ENCODE assay signal across 18 cellular contexts in genomic region chr2:85757860-85758259, GRCh38. TPM values are rescaled to one million over a fixed set of nuclear protein-coding genes. Genes with fewer than 3 reads are reported as not detected.
A peak's percentile ranks its signal among the peaks of the same experiment; 100 is the strongest.
DNase-seq lines count a peak whose midpoint lies in the region; ATAC-seq and TF ChIP-seq lines count a peak whose summit lies in the region.
"Had no signal": no experiment of that assay in that cellular context is flagged by ENCODE, and none has a peak within 500 bp of the region (broad histone marks: within the 10 kb centered on the region; RNA-seq: fewer than 3 reads in every experiment).

No MANE protein-coding gene starts in this region.

- H3K4me3 Mint-ChIP-seq in activated CD8-positive, alpha-beta T cell treated with anti-CD3 and anti-CD28 coated beads, Interleukin-2, amount 10 ng/mL, durations not matched to agents 7 days and 5 days, result no peak overlapping the region
- H3K4me3 Mint-ChIP-seq: CD8-positive, alpha-beta T cell had no signal

- no peak for TF ChIP-seq CTCF in fibroblast of pulmonary artery (IDR thresholded peaks at IDR 0.05; ENCODE audit: low read length, missing control alignments)
- no peak for TF ChIP-seq CTCF in vagina (IDR thresholded peaks at IDR 0.05)
- no peak for TF ChIP-seq CTCF in dorsolateral prefrontal cortex (IDR thresholded peaks at IDR 0.05 in 54 of 56, conservative IDR thresholded peaks at IDR 0.05 in 2 of 56; ENCODE audit: low read depth in 1 of 56, partially characterized antibody in 56 of 56)

- H3K36me3 Mint-ChIP-seq in activated CD8-positive, alpha-beta T cell treated with anti-CD3 and anti-CD28 coated beads, Interleukin-2, amount 10 ng/mL, durations not matched to agents 7 days and 5 days (ENCODE audit: low read depth), result no peaks in the 10 kb centered on the region
- H3K36me3 Mint-ChIP-seq: CD8-positive, alpha-beta T cell had no signal

- WGBS in right cardiac atrium, result 81% methylated on average over 5 of the region's 5 CpGs

- H3K4me2 ChIP-seq in skeletal muscle satellite cell (ENCODE audit: low read length), result peak overlapping the region; percentile 91

- TF ChIP-seq POLR2A in vagina (IDR thresholded peaks at IDR 0.05), result no peak

- H3K9me3 ChIP-seq in right cardiac atrium (ENCODE audit: control insufficient read depth, low read length) (no peaks in the 10 kb centered on the region), skeletal muscle satellite cell (replicated peaks; ENCODE audit: low read length) (no peaks in the 10 kb centered on the region), vagina (no peaks in the 10 kb centered on the region)
- H3K9me3 ChIP-seq: A549; BLaER1 treated with 17β-estradiol and CSF1 and Interleukin-3, amounts not matched to agents 10 nM and 100 nM had no signal

- H3K27ac Mint-ChIP-seq in activated CD8-positive, alpha-beta T cell treated with anti-CD3 and anti-CD28 coated beads, Interleukin-2, amount 10 ng/mL, durations not matched to agents 7 days and 5 days, result no peak overlapping the region
- H3K27ac Mint-ChIP-seq: CD8-positive, alpha-beta T cell had no signal

- H3K27me3 Mint-ChIP-seq in activated CD8-positive, alpha-beta T cell treated with anti-CD3 and anti-CD28 coated beads, Interleukin-2, amount 10 ng/mL, durations not matched to agents 7 days and 5 days (ENCODE audit: low read depth), result peaks cover 45% of the 10 kb centered on the region

- H3K4me1 ChIP-seq in right cardiac atrium (ENCODE audit: control insufficient read depth, insufficient read depth, low read length) (peaks cover 38% of the 10 kb centered on the region), skeletal muscle satellite cell (ENCODE audit: control insufficient read depth, insufficient read depth, low read length) (peaks cover 71% of the 10 kb centered on the region), vagina (peaks cover 79% of the 10 kb centered on the region)

- POLR2A ChIA-PET in activated CD8-positive, alpha-beta T cell treated with anti-CD3 and anti-CD28 coated beads, Interleukin-2, amount 10 ng/mL, durations not matched to agents 7 days and 5 days (lab: Charles Lee), result no interaction called here

- peak in 1 of 3 donors; percentile 2 for DNase-seq in right cardiac atrium
- DNase-seq in Right ventricle myocardium superior, result no peak
- no peak for DNase-seq in fibroblast of pulmonary artery (ENCODE audit: low read depth)
- DNase-seq in vagina (ENCODE audit: extremely low spot score in 2 of 2), result no peak
- no peak for DNase-seq in cerebellar cortex (ENCODE audit: low spot score)
- DNase-seq in activated CD8-positive, alpha-beta T cell treated with anti-CD3 and anti-CD28 coated beads, Interleukin-2, amount 10 ng/mL, durations not matched to agents 7 days and 5 days, result no peak
- DNase-seq in dorsolateral prefrontal cortex, result no peak
- DNase-seq: Calu3; CD8-positive, alpha-beta T cell; GOT3; NCI-H1694; NCI-H748 treated with DMSO at 0.1 percent for 48 hours; NK-92 treated with Interleukin-12 subunit alpha and Interleukin-12 subunit beta, amount 100 ng/mL, for 24 hours had no signal

- H3K4me1 Mint-ChIP-seq in activated CD8-positive, alpha-beta T cell treated with anti-CD3 and anti-CD28 coated beads, Interleukin-2, amount 10 ng/mL, durations not matched to agents 7 days and 5 days (ENCODE audit: low read depth), result peaks cover 15% of the 10 kb centered on the region

- peak overlapping the region; percentile 91 for H3K9ac ChIP-seq in skeletal muscle satellite cell (ENCODE audit: low read depth, low read length)
- H3K9ac ChIP-seq: BLaER1 treated with 17β-estradiol and CSF1 and Interleukin-3, amounts not matched to agents 10 nM and 100 nM had no signal

- H3K36me3 ChIP-seq in skeletal muscle satellite cell (ENCODE audit: insufficient read depth, low read length) (peaks cover 62% of the 10 kb centered on the region), vagina (no peaks in the 10 kb centered on the region)
- H3K36me3 ChIP-seq: BLaER1 treated with 17β-estradiol and CSF1 and Interleukin-3, amounts not matched to agents 10 nM and 100 nM had no signal

- H3K27ac ChIP-seq in right cardiac atrium (ENCODE audit: low read length) (no peak overlapping the region), vagina (no peak overlapping the region), dorsolateral prefrontal cortex (peak overlapping the region in 3 of 59 donors; percentile 31 to 65 (median 48))
- H3K27ac ChIP-seq: BLaER1 treated with 17β-estradiol and CSF1 and Interleukin-3, amounts not matched to agents 10 nM and 100 nM had no signal

- H3K4me3 ChIP-seq in right cardiac atrium (ENCODE audit: low read length), result peak overlapping the region; percentile 29
- H3K4me3 ChIP-seq in fibroblast of pulmonary artery (replicated peaks; ENCODE audit: low read depth, low read length), result peak overlapping the region; percentile 25
- peak overlapping the region; percentile 68 for H3K4me3 ChIP-seq in skeletal muscle satellite cell (ENCODE audit: low read length)
- H3K4me3 ChIP-seq in vagina, result peak overlapping the region; percentile 17 to 19
- peak overlapping the region in 11 of 59 donors; percentile 1 to 89 (median 25) for H3K4me3 ChIP-seq in dorsolateral prefrontal cortex
- H3K4me3 ChIP-seq: A549; BLaER1 treated with 17β-estradiol and CSF1 and Interleukin-3, amounts not matched to agents 10 nM and 100 nM; K562 had no signal

- CTCF ChIA-PET in activated CD8-positive, alpha-beta T cell treated with anti-CD3 and anti-CD28 coated beads, Interleukin-2, amount 10 ng/mL, durations not matched to agents 7 days and 5 days (lab: Charles Lee), result interaction anchor here (1.7 kb wide), 1 partner anchor 29 kb away, joined by 4 read pairs; no protein-coding TSS in a partner anchor

- no peaks in the 10 kb centered on the region for H3K9me3 Mint-ChIP-seq in activated CD8-positive, alpha-beta T cell treated with anti-CD3 and anti-CD28 coated beads, Interleukin-2, amount 10 ng/mL, durations not matched to agents 7 days and 5 days (ENCODE audit: insufficient read depth)
- H3K9me3 Mint-ChIP-seq: CD8-positive, alpha-beta T cell had no signal

- no peaks in the 10 kb centered on the region for H3K27me3 ChIP-seq in right cardiac atrium (ENCODE audit: control insufficient read depth, insufficient read depth)
- no peaks in the 10 kb centered on the region for H3K27me3 ChIP-seq in skeletal muscle satellite cell (ENCODE audit: control insufficient read depth, insufficient read depth, low read length)
- H3K27me3 ChIP-seq in vagina, result no peaks in the 10 kb centered on the region
- H3K27me3 ChIP-seq in dorsolateral prefrontal cortex, result peaks cover 0 to 6% (median 0%) of the 10 kb centered on the region in 45 donors

- intact Hi-C loops in right cardiac atrium (cut with DNase I), result no loop called here
- intact Hi-C loops in Right ventricle myocardium superior (cut with DNase I), result no loop called here
- intact Hi-C loops in vagina (cut with DNase I), result no loop called here
- intact Hi-C loops in dorsolateral prefrontal cortex (cut with DNase I), result no loop called here

- no peak for ATAC-seq in right cardiac atrium
- ATAC-seq in Right ventricle myocardium superior (ENCODE audit: poor library complexity), result no peak
- ATAC-seq in activated CD8-positive, alpha-beta T cell treated with anti-CD3 and anti-CD28 coated beads, Interleukin-2, amount 10 ng/mL, durations not matched to agents 7 days and 5 days, result no peak
- ATAC-seq: A549; CD8-positive, alpha-beta T cell; HCT116; K562 had no signal

RNA-seq across cellular contexts. Expression of gene ATOH8, which starts 4.1 kb away (rescaled TPM):
- 10 to 100 TPM; 35.7 to 55.5 (median 45.7) TPM for total RNA-seq in right cardiac atrium
- 57.8 TPM for polyA plus RNA-seq in right cardiac atrium
- 25.8 TPM for total RNA-seq in Right ventricle myocardium superior
- 36.3 and 44.6 TPM in 2 replicates for total RNA-seq in skeletal muscle satellite cell (2012; rRNA removed)
- 66.5 TPM for total RNA-seq in vagina
- under 1 TPM; 0.11 to 0.13 TPM for total RNA-seq in activated CD8-positive, alpha-beta T cell treated with anti-CD3 and anti-CD28 coated beads, Interleukin-2, amount 10 ng/mL, durations not matched to agents 7 days and 5 days
- 10 to 100 TPM in 97 of 120 experiments, 1 to 10 TPM in 23; 4.6 to 58.9 (median 14.7) TPM for total RNA-seq in dorsolateral prefrontal cortex
- total RNA-seq: K562 had no signal
- polyA plus RNA-seq: K562 had no signal

Comparison
In these comparisons a context has a peak if more than half of its experiments do, and no peak if none do; other contexts are left out.
1. RNA of gene ATOH8, which starts 4.1 kb away (total RNA-seq): 66.5 TPM in vagina (single experiment), 35.7 to 55.5 TPM in right cardiac atrium, 25.8 TPM in Right ventricle myocardium superior (single experiment) and 4.6 to 58.9 TPM in dorsolateral prefrontal cortex; 0.11 to 0.13 TPM in activated CD8-positive, alpha-beta T cell treated with anti-CD3 and anti-CD28 coated beads, Interleukin-2, amount 10 ng/mL, durations not matched to agents 7 days and 5 days; every median in the first group is over 4 times any median in the second.